In genomic region chr6:30691208-30691872, GRCh38 we compare ENCODE assay signal across 1 cellular context.
TF ChIP-seq lines count a peak whose summit lies in the region.

No MANE protein-coding gene starts in this region.

TF ChIP-seq in GM23338, 12 proteins besides CTCF, POLR2A, EP300 and RAD21 (continued from another document):
- TF ChIP-seq ZNF462 (CRISPR knock-in tag; IDR thresholded peaks at IDR 0.05) (no peak), ETS1 (IDR thresholded peaks at IDR 0.05) (no peak), POLR2AphosphoS5 (IDR thresholded peaks at IDR 0.05; ENCODE audit: low read depth) (no peak), STAT1 (IDR thresholded peaks at IDR 0.05; ENCODE audit: unreplicated experiment) (no peak), JUNB (IDR thresholded peaks at IDR 0.05; ENCODE audit: unreplicated experiment) (no peak), EZH2phosphoT487 (IDR thresholded peaks at IDR 0.05; ENCODE audit: unreplicated experiment) (no peak)
TF ChIP-seq in GM23338: peak in this region for 0.
